ENCODE assay signal across 13 cellular contexts in the genomic region with DNA sequence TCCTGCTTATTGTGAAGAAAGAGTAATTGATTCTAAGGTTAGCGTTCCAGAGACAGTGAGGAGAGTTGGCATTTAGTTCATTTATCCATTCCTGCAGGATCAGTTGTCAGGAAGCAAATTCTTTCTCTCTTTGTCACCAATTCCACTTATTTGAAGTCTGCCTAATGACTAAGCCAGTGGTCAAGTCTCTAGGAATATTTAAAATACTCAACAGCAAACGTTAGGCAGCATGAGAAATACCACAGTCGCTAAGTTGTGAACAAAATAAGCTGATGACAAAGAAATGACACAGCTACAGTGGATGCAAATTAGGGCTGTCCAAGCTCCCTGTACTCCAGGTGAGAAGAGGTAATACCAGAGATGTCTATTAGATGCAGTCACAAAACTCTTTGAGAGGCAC. TPM values are rescaled to one million over a fixed set of nuclear protein-coding genes. Genes with fewer than 3 reads are reported as not detected.
DNase-seq lines count a peak whose midpoint lies in the region; ATAC-seq, FAIRE-seq and TF ChIP-seq lines count a peak whose summit lies in the region.
"Had no signal": no experiment of that assay in that cellular context is flagged by ENCODE, and none has a peak within 500 bp of the region (broad histone marks: within the 10 kb centered on the region; RNA-seq: fewer than 3 reads in every experiment).

No MANE protein-coding gene starts in this region.

- H3K27ac ChIP-seq in HepG2 (ENCODE audit: extremely low read length, insufficient read depth, low read length) (no peak overlapping the region), right lobe of liver (no peak overlapping the region)
- H3K27ac ChIP-seq: thoracic aorta had no signal

- CTCF ChIA-PET in HepG2 (lab: Yijun Ruan, JAX; ENCODE audit: low intra/inter-chr PET ratio, low total read pairs), result no interaction called here

- POLR2A ChIA-PET in HepG2 (lab: Yijun Ruan, JAX), result no interaction called here

- H3K4me1 ChIP-seq in HepG2 (ENCODE audit: insufficient read depth, low read length) (no peaks in the 10 kb centered on the region), right lobe of liver (no peaks in the 10 kb centered on the region)

- H3K27me3 ChIP-seq in HepG2 (ENCODE audit: control insufficient read depth in 1 of 2, insufficient read depth in 2 of 2, low read length in 2 of 2), result no peaks in the 10 kb centered on the region
- no peaks in the 10 kb centered on the region for H3K27me3 ChIP-seq in right lobe of liver

- DNase-seq in HepG2 (ENCODE audit: low spot score), result peak; percentile 1
- no peak for DNase-seq in right lobe of liver
- DNase-seq in SW480 (ENCODE audit: low spot score), result peak; percentile 87
- peak; percentile 75 for DNase-seq in fibroblast of the aortic adventitia (ENCODE audit: low read depth)
- peak; percentile 50 for DNase-seq in urothelium cell line (ENCODE audit: low spot score)
- DNase-seq in SKM-1 (lab: John Stamatoyannopoulos, UW; ENCODE audit: unreplicated experiment), result no peak
- no peak for DNase-seq in left ventricle myocardium superior
- DNase-seq: activated naive CD4-positive, alpha-beta T cell; AML-193; effector memory CD4-positive, alpha-beta T cell; NCI-H2081 treated with DMSO at 0.1 percent for 48 hours had no signal

- H3K9ac ChIP-seq in HepG2 (ENCODE audit: insufficient read depth, low read depth, low read length), result no peak overlapping the region

- H2AFZ ChIP-seq in HepG2 (ENCODE audit: low read length), result no peak overlapping the region

- WGBS in HepG2 (ENCODE audit: low lambda C conversion rate), result 0% methylated on average over 3 of the region's 3 CpGs
- 39% methylated on average over 3 of the region's 3 CpGs for WGBS in right lobe of liver (ENCODE audit: insufficient coverage, low coverage, low lambda C conversion rate, missing lambda C conversion rate)

- in situ Hi-C loops in HepG2 (cut with HindIII; ENCODE audit: extremely low pct_ligation_motif_present, low pct_unique_long_range_greater_than_20kb), result no loop called here

- TF ChIP-seq EP300 in HepG2 (IDR thresholded peaks at IDR 0.05; ENCODE audit: low read depth in 2 of 2, low read length in 2 of 2), result no peak
- TF ChIP-seq EP300 in HepG2 (CRISPR knock-in tag; IDR thresholded peaks at IDR 0.05; ENCODE audit: borderline replicate concordance), result no peak

- H3K36me3 ChIP-seq in HepG2 (replicated peaks in 1 of 2; ENCODE audit: control insufficient read depth in 1 of 2, insufficient read depth in 2 of 2, low read length in 2 of 2) (no peaks in the 10 kb centered on the region), right lobe of liver (no peaks in the 10 kb centered on the region)
- H3K36me3 ChIP-seq: thoracic aorta had no signal

- no peak overlapping the region for H3K4me3 ChIP-seq in HepG2 (replicated peaks in 1 of 3; ENCODE audit: insufficient read depth in 1 of 3, low read depth in 2 of 3, low read length in 3 of 3)
- H3K4me3 ChIP-seq in right lobe of liver, result no peak overlapping the region
- no peak overlapping the region for H3K4me3 ChIP-seq in fibroblast of the aortic adventitia (ENCODE audit: low read depth, low read length)
- H3K4me3 ChIP-seq: thoracic aorta had no signal

- ATAC-seq in HepG2, result no peak
- ATAC-seq in right lobe of liver, result no peak
- ATAC-seq in GM21423 (IDR thresholded peaks at IDR 0.05; ENCODE audit: unreplicated experiment), result no peak
- no peak for ATAC-seq in left ventricle myocardium superior

- no peaks in the 10 kb centered on the region for H4K20me1 ChIP-seq in HepG2 (ENCODE audit: insufficient read depth, low read length)

- intact Hi-C loops in HepG2 (cut with micrococcal nuclease; ENCODE audit: unreplicated experiment) (no loop called here), right lobe of liver (cut with DNase I) (no loop called here), left ventricle myocardium superior (cut with micrococcal nuclease) (no loop called here)

- FAIRE-seq in HepG2 (lab: Jason Lieb, UNC) (no peak), urothelium cell line (lab: Jason Lieb, UNC) (no peak)

- TF ChIP-seq POLR2A in HepG2 (IDR thresholded peaks at IDR 0.05; ENCODE audit: insufficient read depth in 1 of 2, low read depth in 2 of 2, low read length in 2 of 2) (no peak), right lobe of liver (IDR thresholded peaks at IDR 0.05) (no peak)

- no peak overlapping the region for H3K4me2 ChIP-seq in HepG2 (ENCODE audit: low read depth, low read length)

- H3K79me2 ChIP-seq in HepG2 (ENCODE audit: insufficient read depth, low read length), result no peaks in the 10 kb centered on the region

- TF ChIP-seq CTCF in HepG2 (CRISPR knock-in tag; IDR thresholded peaks at IDR 0.05), result no peak
- no peak for TF ChIP-seq CTCF in right lobe of liver (IDR thresholded peaks at IDR 0.05)
- TF ChIP-seq CTCF in fibroblast of the aortic adventitia (IDR thresholded peaks at IDR 0.05; ENCODE audit: insufficient read depth, low read length), result no peak

- BruUV-seq in HepG2 (replicated peaks; lab: Mats Ljungman, UMichigan), result no TSS peak

- no peak for TF ChIP-seq RAD21 in HepG2 (CRISPR knock-in tag; IDR thresholded peaks at IDR 0.05)

- no peaks in the 10 kb centered on the region for H3K9me3 ChIP-seq in HepG2 (ENCODE audit: low read length)
- H3K9me3 ChIP-seq in right lobe of liver, result no peaks in the 10 kb centered on the region
- H3K9me3 ChIP-seq: thoracic aorta had no signal

TF ChIP-seq in HepG2, 621 proteins besides CTCF, POLR2A, EP300 and RAD21:
- TF ChIP-seq ZNF703 (CRISPR knock-in tag; IDR thresholded peaks at IDR 0.05; ENCODE audit: borderline replicate concordance) (no peak), ZNF317 (CRISPR knock-in tag; IDR thresholded peaks at IDR 0.05) (no peak), ZNF558 (CRISPR knock-in tag; IDR thresholded peaks at IDR 0.05; ENCODE audit: borderline replicate concordance) (no peak), ZBTB21 (CRISPR knock-in tag; IDR thresholded peaks at IDR 0.05) (no peak), GATAD2A (CRISPR knock-in tag; IDR thresholded peaks at IDR 0.05) (no peak), REL (CRISPR knock-in tag; conservative IDR thresholded peaks at IDR 0.05) (no peak)

RNA-seq across cellular contexts. Expression of a gene that starts 6.6 kb away (rescaled TPM):
- total RNA-seq in HepG2 (2016; rRNA removed; fragmentation: Illumina TruSeq; extraction: Trizol) (not detected in 2 replicates), right lobe of liver (not detected), fibroblast of the aortic adventitia (ENCODE audit: low replicate concordance) (not detected in 2 replicates), left ventricle myocardium superior (not detected)
- total RNA-seq in HepG2 (2016; cell fraction: cytosol; rRNA removed; fragmentation: Illumina TruSeq; extraction: Trizol; ENCODE audit: low read depth), result not detected in 2 replicates
- not detected in 2 replicates for total RNA-seq in HepG2 (2016; cell fraction: insoluble cytoplasmic fraction; rRNA removed; fragmentation: Illumina TruSeq; extraction: Trizol)
- not detected in 2 replicates for total RNA-seq in HepG2 (2016; cell fraction: membrane; rRNA removed; fragmentation: Illumina TruSeq; extraction: Trizol)
- total RNA-seq in HepG2 (2016; cell fraction: nucleus; rRNA removed; fragmentation: Illumina TruSeq; extraction: Trizol), result not detected in 2 replicates
- not detected in 2 replicates for polyA plus RNA-seq in HepG2 (2011; rRNA removed)
- polyA plus RNA-seq in HepG2 (2011; cell fraction: cytosol; rRNA removed), result not detected in 2 replicates
- polyA plus RNA-seq in HepG2 (2011; cell fraction: nucleus; rRNA removed), result not detected in 2 replicates
- polyA plus RNA-seq in HepG2 (2012), result not detected in 2 replicates
- not detected in 2 replicates for polyA plus RNA-seq in HepG2 (2016; cell fraction: cytosol; fragmentation: Illumina TruSeq; extraction: Trizol; ENCODE audit: low read depth)
- not detected in 2 replicates for polyA plus RNA-seq in HepG2 (2016; cell fraction: insoluble cytoplasmic fraction; fragmentation: Illumina TruSeq; extraction: Trizol; ENCODE audit: low read depth)
- polyA plus RNA-seq in HepG2 (2016; cell fraction: membrane; fragmentation: Illumina TruSeq; extraction: Trizol; ENCODE audit: low read depth), result not detected in 2 replicates
- polyA plus RNA-seq in HepG2 (2016; cell fraction: nucleus; fragmentation: Illumina TruSeq; extraction: Trizol; ENCODE audit: insufficient read depth, low read depth), result not detected in 2 replicates
- not detected in 2 replicates for polyA minus RNA-seq in HepG2 (2011; rRNA and poly(A)+ RNA removed; ENCODE audit: low replicate concordance)
- not detected in 2 replicates for polyA minus RNA-seq in HepG2 (2011; cell fraction: cytosol; rRNA and poly(A)+ RNA removed)
- not detected in 2 replicates for polyA minus RNA-seq in HepG2 (2011; cell fraction: nucleus; rRNA and poly(A)+ RNA removed)
- total RNA-seq: thoracic aorta had no signal

RNA-seq across cellular contexts. Expression of a gene that starts 37.4 kb away (rescaled TPM):
- total RNA-seq in HepG2 (2016; rRNA removed; fragmentation: Illumina TruSeq; extraction: Trizol) (0.04 TPM in 1 of 2 replicates, not detected in the other), right lobe of liver (not detected), fibroblast of the aortic adventitia (ENCODE audit: low replicate concordance) (not detected in 2 replicates), left ventricle myocardium superior (0.22 TPM)
- total RNA-seq in HepG2 (2016; cell fraction: cytosol; rRNA removed; fragmentation: Illumina TruSeq; extraction: Trizol; ENCODE audit: low read depth), result not detected in 2 replicates
- 0.04 TPM in 1 of 2 replicates, not detected in the other for total RNA-seq in HepG2 (2016; cell fraction: insoluble cytoplasmic fraction; rRNA removed; fragmentation: Illumina TruSeq; extraction: Trizol)
- not detected in 2 replicates for total RNA-seq in HepG2 (2016; cell fraction: membrane; rRNA removed; fragmentation: Illumina TruSeq; extraction: Trizol)
- total RNA-seq in HepG2 (2016; cell fraction: nucleus; rRNA removed; fragmentation: Illumina TruSeq; extraction: Trizol), result not detected in 2 replicates
- 0.03 and 0.05 TPM in 2 replicates for polyA plus RNA-seq in HepG2 (2011; rRNA removed)
- polyA plus RNA-seq in HepG2 (2011; cell fraction: cytosol; rRNA removed), result 0.04 and 0.08 TPM in 2 replicates
- polyA plus RNA-seq in HepG2 (2011; cell fraction: nucleus; rRNA removed), result 0.07 TPM in 1 of 2 replicates, not detected in the other
- not detected in 2 replicates for polyA plus RNA-seq in HepG2 (2012)
- not detected in 2 replicates for polyA plus RNA-seq in HepG2 (2016; cell fraction: cytosol; fragmentation: Illumina TruSeq; extraction: Trizol; ENCODE audit: low read depth)
- polyA plus RNA-seq in HepG2 (2016; cell fraction: insoluble cytoplasmic fraction; fragmentation: Illumina TruSeq; extraction: Trizol; ENCODE audit: low read depth), result not detected in 2 replicates
- not detected in 2 replicates for polyA plus RNA-seq in HepG2 (2016; cell fraction: membrane; fragmentation: Illumina TruSeq; extraction: Trizol; ENCODE audit: low read depth)
- polyA plus RNA-seq in HepG2 (2016; cell fraction: nucleus; fragmentation: Illumina TruSeq; extraction: Trizol; ENCODE audit: insufficient read depth, low read depth), result not detected in 2 replicates
- 0.12 and 0.37 TPM in 2 replicates for polyA minus RNA-seq in HepG2 (2011; rRNA and poly(A)+ RNA removed; ENCODE audit: low replicate concordance)
- polyA minus RNA-seq in HepG2 (2011; cell fraction: cytosol; rRNA and poly(A)+ RNA removed), result not detected in 2 replicates
- not detected in 2 replicates for polyA minus RNA-seq in HepG2 (2011; cell fraction: nucleus; rRNA and poly(A)+ RNA removed)
- total RNA-seq: thoracic aorta had no signal

Comparison
In these comparisons a context has a peak if more than half of its experiments do, and no peak if none do; other contexts are left out.
1. DNase-seq: peak in HepG2 (single experiment), SW480 (single experiment), fibroblast of the aortic adventitia (single experiment) and urothelium cell line (single experiment); none in right lobe of liver (0 of 3), SKM-1 (single experiment) and left ventricle myocardium superior (single experiment).